Comparison of ENCODE assay signal across 8 cellular contexts in genomic region chr12:47808574-47809380, GRCh38. TPM values are rescaled to one million over a fixed set of nuclear protein-coding genes. Genes with fewer than 3 reads are reported as not detected.
A peak's percentile ranks its signal among the peaks of the same experiment; 100 is the strongest.
DNase-seq lines count a peak whose midpoint lies in the region; ATAC-seq and TF ChIP-seq lines count a peak whose summit lies in the region.

No MANE protein-coding gene starts in this region.

- peak overlapping the region; percentile 79 for H3K4me3 Mint-ChIP-seq in activated CD8-positive, alpha-beta T cell treated with anti-CD3 and anti-CD28 coated beads for 36 hours

- intact Hi-C loops in activated CD8-positive, alpha-beta T cell treated with anti-CD3 and anti-CD28 coated beads for 36 hours (cut with micrococcal nuclease) = no loop called here

- H3K9me3 ChIP-seq in skeletal muscle satellite cell (replicated peaks; ENCODE audit: low read length) = no peaks in the 10 kb centered on the region

- H3K4me1 Mint-ChIP-seq in activated CD8-positive, alpha-beta T cell treated with anti-CD3 and anti-CD28 coated beads for 36 hours (ENCODE audit: low read depth) = peaks cover 84% of the 10 kb centered on the region

- H3K4me1 ChIP-seq in skeletal muscle satellite cell (ENCODE audit: control insufficient read depth, insufficient read depth, low read length) = peaks cover 80% of the 10 kb centered on the region

- POLR2A ChIA-PET in activated CD8-positive, alpha-beta T cell treated with anti-CD3 and anti-CD28 coated beads for 36 hours (lab: Charles Lee) = interaction anchor here (0.9 to 37.9 kb wide), 12 partner anchors 7 to 71 kb away, joined by 3 to 904 read pairs (median 6); partner anchors contain the start of gene HDAC7

- H3K27ac Mint-ChIP-seq in activated CD8-positive, alpha-beta T cell treated with anti-CD3 and anti-CD28 coated beads for 36 hours = peak overlapping the region; percentile 98

- TF ChIP-seq CTCF in AG10803 (conservative IDR thresholded peaks at IDR 0.05; ENCODE audit: low read length) = peak; percentile 43
- peak; percentile 62 for TF ChIP-seq CTCF in activated CD8-positive, alpha-beta T cell treated with anti-CD3 and anti-CD28 coated beads for 36 hours (IDR thresholded peaks at IDR 0.05)

- CTCF ChIA-PET in activated CD8-positive, alpha-beta T cell treated with anti-CD3 and anti-CD28 coated beads for 36 hours (lab: Charles Lee) = interaction anchor here (0.8 to 19.8 kb wide), 20 partner anchors 9 to 374 kb away, joined by 3 to 624 read pairs (median 8); partner anchors contain the start of genes CCDC184, ENDOU, HDAC7 and RAPGEF3

- TF ChIP-seq POLR2A in erythroblast (IDR thresholded peaks at IDR 0.05; ENCODE audit: low read length) = no peak

- peaks cover 41% of the 10 kb centered on the region for H3K36me3 ChIP-seq in skeletal muscle satellite cell (ENCODE audit: insufficient read depth, low read length)

- peak; percentile 48 for ATAC-seq in activated CD8-positive, alpha-beta T cell treated with anti-CD3 and anti-CD28 coated beads for 36 hours
- ATAC-seq in GM21360 (IDR thresholded peaks at IDR 0.05; ENCODE audit: unreplicated experiment) = no peak
- ATAC-seq in HG03095 (IDR thresholded peaks at IDR 0.05; ENCODE audit: unreplicated experiment) = no peak

- H3K4me3 ChIP-seq in AG10803 (ENCODE audit: low read length) (no peak overlapping the region), skeletal muscle satellite cell (ENCODE audit: low read length) (no peak overlapping the region)

- no peaks in the 10 kb centered on the region for H3K9me3 Mint-ChIP-seq in activated CD8-positive, alpha-beta T cell treated with anti-CD3 and anti-CD28 coated beads for 36 hours

- H3K36me3 Mint-ChIP-seq in activated CD8-positive, alpha-beta T cell treated with anti-CD3 and anti-CD28 coated beads for 36 hours (ENCODE audit: low read depth) = peaks cover 85% of the 10 kb centered on the region

- peak overlapping the region; percentile 58 for H3K4me2 ChIP-seq in skeletal muscle satellite cell (ENCODE audit: low read length)

- no peak for DNase-seq in AG10803 (ENCODE audit: low read depth)
- peak; percentile 53 for DNase-seq in HT-29 (ENCODE audit: low spot score)
- peak; percentile 85 for DNase-seq in activated CD8-positive, alpha-beta T cell treated with anti-CD3 and anti-CD28 coated beads for 36 hours
- peak; percentile 58 to 63 for DNase-seq in erythroblast (lab: John Stamatoyannopoulos, UW)
- no peak for DNase-seq in NCI-H2029 (lab: John Stamatoyannopoulos, UW)

- no peaks in the 10 kb centered on the region for H3K27me3 ChIP-seq in skeletal muscle satellite cell (ENCODE audit: control insufficient read depth, insufficient read depth, low read length)

- H3K27me3 Mint-ChIP-seq in activated CD8-positive, alpha-beta T cell treated with anti-CD3 and anti-CD28 coated beads for 36 hours = no peaks in the 10 kb centered on the region

- peak overlapping the region; percentile 1 for H3K9ac ChIP-seq in skeletal muscle satellite cell (ENCODE audit: low read depth, low read length)

RNA-seq across cellular contexts. Expression of gene HDAC7, which starts 10.9 kb away (rescaled TPM):
- 51.7 and 55.6 TPM in 2 replicates for total RNA-seq in HT-29 (2014; rRNA removed; shearing (Covaris generic))
- 100 to 1,000 TPM; 373 to 382 TPM for total RNA-seq in activated CD8-positive, alpha-beta T cell treated with anti-CD3 and anti-CD28 coated beads for 36 hours
- 26.9 and 39.5 TPM in 2 replicates for total RNA-seq in skeletal muscle satellite cell (2012; rRNA removed)

RNA-seq across cellular contexts. Expression of gene SLC48A1, which starts 35.7 kb away (rescaled TPM):
- 31.1 and 35.7 TPM in 2 replicates for total RNA-seq in HT-29 (2014; rRNA removed; shearing (Covaris generic))
- total RNA-seq in activated CD8-positive, alpha-beta T cell treated with anti-CD3 and anti-CD28 coated beads for 36 hours = 10 to 100 TPM in 1 of 2 experiments, 1 to 10 TPM in 1; 8.8 to 10.2 TPM
- total RNA-seq in skeletal muscle satellite cell (2012; rRNA removed) = 3.9 and 12.2 TPM in 2 replicates

RNA-seq across cellular contexts. Expression of gene RAPGEF3, which starts 50.1 kb away (rescaled TPM):
- 38.2 and 44.1 TPM in 2 replicates for total RNA-seq in HT-29 (2014; rRNA removed; shearing (Covaris generic))
- under 1 TPM; 0.56 to 0.58 TPM for total RNA-seq in activated CD8-positive, alpha-beta T cell treated with anti-CD3 and anti-CD28 coated beads for 36 hours
- 1.1 and 2.3 TPM in 2 replicates for total RNA-seq in skeletal muscle satellite cell (2012; rRNA removed)

Comparison
In these comparisons a context has a peak if more than half of its experiments do, and no peak if none do; other contexts are left out.
1. DNase-seq: peak in HT-29 (single experiment), activated CD8-positive, alpha-beta T cell treated with anti-CD3 and anti-CD28 coated beads for 36 hours (single experiment) and erythroblast (2 of 2); none in AG10803 (single experiment) and NCI-H2029 (single experiment).
2. RNA of gene RAPGEF3, which starts 50.1 kb away (total RNA-seq): 38.2 to 44.1 TPM in HT-29; 0.56 to 0.58 TPM in activated CD8-positive, alpha-beta T cell treated with anti-CD3 and anti-CD28 coated beads for 36 hours; every median in the first group is over 10 times any median in the second.